1 cellular context compared by ENCODE assay signal in genomic region chr2:100105678-100106054, GRCh38.
TF ChIP-seq lines count a peak whose summit lies in the region.

No MANE protein-coding gene starts in this region.

TF ChIP-seq in HepG2, 621 proteins besides CTCF, POLR2A, EP300 and RAD21 (continued from another document):
- TF ChIP-seq PBX3 (CRISPR knock-in tag; IDR thresholded peaks at IDR 0.05; ENCODE audit: borderline replicate concordance) (no peak), ZNF253 (CRISPR knock-in tag; IDR thresholded peaks at IDR 0.05; ENCODE audit: borderline replicate concordance) (no peak)
